16 cellular contexts compared by ENCODE assay signal in genomic region chr15:50210462-50211264, GRCh38. TPM values are rescaled to one million over a fixed set of nuclear protein-coding genes. Genes with fewer than 3 reads are reported as not detected.
DNase-seq lines count a peak whose midpoint lies in the region; ATAC-seq and TF ChIP-seq lines count a peak whose summit lies in the region.
"Had no signal": no experiment of that assay in that cellular context is flagged by ENCODE, and none has a peak within 500 bp of the region (broad histone marks: within the 10 kb centered on the region; RNA-seq: fewer than 3 reads in every experiment).

No MANE protein-coding gene starts in this region.

- no peaks in the 10 kb centered on the region for H3K27me3 ChIP-seq in foreskin keratinocyte
- H3K27me3 ChIP-seq: ovary had no signal

- in situ Hi-C loops in GM13976 (cut with MboI; ENCODE audit: low sequenced_read_pairs, unreplicated experiment) = no loop called here

- CTCF ChIA-PET in RWPE1 (lab: Yijun Ruan, JAX) = interaction anchor here (0.6 to 1.1 kb wide), 2 partner anchors 28 to 1480 kb away, joined by 3 to 6 read pairs; partner anchors contain the start of gene SLC27A2

- H3K27ac ChIP-seq in RWPE1 (peak overlapping the region; percentile 60), foreskin keratinocyte (peak overlapping the region; percentile 52)
- H3K27ac ChIP-seq: ovary had no signal

- peak; percentile 40 for DNase-seq in ELF-1 (ENCODE audit: low read depth, low spot score)
- no peak for DNase-seq in RWPE1 (ENCODE audit: low spot score)
- DNase-seq in foreskin keratinocyte = peak; percentile 26 to 51
- DNase-seq in renal cortical epithelial cell (ENCODE audit: low read depth) = peak; percentile 56
- DNase-seq in HCEC 1CT = no peak
- DNase-seq in GM13976 (ENCODE audit: low spot score) = no peak
- DNase-seq in EL = no peak
- DNase-seq: activated CD8-positive, alpha-beta T cell treated with anti-CD3 and anti-CD28 coated beads, Interleukin-2, amount 10 ng/mL, durations not matched to agents 7 days and 5 days; aorta; COR-L47; NCI-H146; ovary; SK-N-SH; stimulated activated naive CD4-positive, alpha-beta T cell had no signal

- ATAC-seq in foreskin keratinocyte (peak; percentile 57), GM21786 (IDR thresholded peaks at IDR 0.05; ENCODE audit: unreplicated experiment) (no peak)
- ATAC-seq: activated CD8-positive, alpha-beta T cell treated with anti-CD3 and anti-CD28 coated beads, Interleukin-2, amount 10 ng/mL, durations not matched to agents 7 days and 5 days had no signal

- POLR2A ChIA-PET in RWPE1 (lab: Yijun Ruan, JAX; ENCODE audit: low non-redundant PET) = interaction anchor here (0.5 kb wide), 1 partner anchor 18 kb away, joined by 5 read pairs; no protein-coding TSS in a partner anchor

- no peak for TF ChIP-seq CTCF in RWPE1 (conservative IDR thresholded peaks at IDR 0.05; ENCODE audit: low read depth)
- peak; percentile 42 for TF ChIP-seq CTCF in foreskin keratinocyte (conservative IDR thresholded peaks at IDR 0.05)
- no peak for TF ChIP-seq CTCF in GM13976 (IDR thresholded peaks at IDR 0.05; ENCODE audit: borderline replicate concordance, control extremely low read depth, extremely low read depth, insufficient read depth, missing control alignments)

- H3K4me1 ChIP-seq in foreskin keratinocyte = peaks cover 16% of the 10 kb centered on the region

RNA-seq across cellular contexts. Expression of gene SLC27A2, which starts 28.7 kb away (rescaled TPM):
- 0.07 and 0.11 TPM in 2 replicates for total RNA-seq in foreskin keratinocyte
- polyA plus RNA-seq in foreskin keratinocyte = 0.03 and 0.10 TPM in 2 replicates
- total RNA-seq in renal cortical epithelial cell = 2.8 and 6.8 TPM in 2 replicates

RNA-seq across cellular contexts. Expression of gene HDC, which starts 54.9 kb away (rescaled TPM):
- total RNA-seq in foreskin keratinocyte (not detected in 2 replicates), renal cortical epithelial cell (not detected in 2 replicates)
- not detected in 2 replicates for polyA plus RNA-seq in foreskin keratinocyte
- total RNA-seq: epithelial cell of proximal tubule had no signal
- polyA plus RNA-seq: SK-N-SH had no signal

Comparison
In these comparisons a context has a peak if more than half of its experiments do, and no peak if none do; other contexts are left out.
1. DNase-seq: peak in ELF-1 (single experiment), foreskin keratinocyte (2 of 2) and renal cortical epithelial cell (single experiment); none in RWPE1 (single experiment), HCEC 1CT (single experiment), GM13976 (single experiment) and EL (single experiment).